ENCODE assay signal across 10 cellular contexts in the genomic region with DNA sequence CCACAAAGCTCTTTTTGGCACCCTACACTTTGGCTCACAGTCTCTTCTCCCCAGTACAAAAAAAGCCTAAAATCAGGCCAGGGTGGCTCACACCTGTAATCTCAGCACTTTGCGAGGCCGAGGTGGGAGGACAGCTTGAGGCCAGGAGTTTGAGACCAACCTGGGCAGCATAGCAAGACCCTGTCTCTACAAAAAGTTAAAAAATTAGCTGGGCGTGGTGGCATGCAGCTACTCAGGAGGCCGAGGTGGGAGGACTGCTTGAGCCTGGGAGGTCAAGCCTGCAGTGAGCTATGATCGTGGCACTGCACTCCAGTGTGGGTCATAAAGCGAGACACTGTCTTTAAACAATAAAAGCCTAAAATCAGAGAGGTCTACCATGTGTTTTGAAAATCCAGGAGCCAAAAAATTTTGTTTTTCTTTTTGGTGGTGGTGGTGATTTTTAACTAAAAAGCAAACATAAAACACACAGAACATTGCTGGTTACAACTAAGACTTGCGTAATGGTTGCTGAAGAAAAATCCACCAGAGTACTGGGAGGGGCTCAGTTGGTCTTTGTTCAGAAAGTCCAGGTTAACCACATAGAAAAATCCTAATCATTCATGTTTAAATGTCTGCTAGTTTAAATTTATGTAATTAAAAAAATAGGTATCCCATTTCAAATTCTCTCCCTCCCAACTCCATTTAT. TPM values are rescaled to one million over a fixed set of nuclear protein-coding genes. Genes with fewer than 3 reads are reported as not detected.
A peak's percentile ranks its signal among the peaks of the same experiment; 100 is the strongest.
DNase-seq lines count a peak whose midpoint lies in the region; ATAC-seq and TF ChIP-seq lines count a peak whose summit lies in the region.
"Had no signal": no experiment of that assay in that cellular context is flagged by ENCODE, and none has a peak within 500 bp of the region (broad histone marks: within the 10 kb centered on the region; RNA-seq: fewer than 3 reads in every experiment).

No MANE protein-coding gene starts in this region.

- peak overlapping the region; percentile 85 for H3K4me2 ChIP-seq in hepatocyte
- H3K4me2 ChIP-seq in smooth muscle cell, result no peak overlapping the region

- peak overlapping the region; percentile 86 for H3K4me3 Mint-ChIP-seq in activated T-cell treated with anti-CD3 and anti-CD28 coated beads, Interleukin-2, amount 50 U/mL, for 24 hours
- peak overlapping the region; percentile 89 to 91 (median 90) for H3K4me3 Mint-ChIP-seq in T-cell

- no peaks in the 10 kb centered on the region for H3K9me2 ChIP-seq in hepatocyte (replicated peaks; ENCODE audit: insufficient read depth)

- no peak overlapping the region for H3K9ac ChIP-seq in smooth muscle cell (ENCODE audit: low read depth)

- H3K4me1 Mint-ChIP-seq in activated T-cell treated with anti-CD3 and anti-CD28 coated beads, Interleukin-2, amount 50 U/mL, for 24 hours (ENCODE audit: low read depth), result peaks cover 26% of the 10 kb centered on the region
- peaks cover 26 to 27% (median 26%) of the 10 kb centered on the region in 3 donors for H3K4me1 Mint-ChIP-seq in T-cell

- peaks cover 92% of the 10 kb centered on the region for H3K36me3 Mint-ChIP-seq in activated T-cell treated with anti-CD3 and anti-CD28 coated beads, Interleukin-2, amount 50 U/mL, for 24 hours (ENCODE audit: low read depth)
- H3K36me3 Mint-ChIP-seq in T-cell, result peaks cover 28% of the 10 kb centered on the region

- H3K27ac Mint-ChIP-seq in activated T-cell treated with anti-CD3 and anti-CD28 coated beads, Interleukin-2, amount 50 U/mL, for 24 hours, result peak overlapping the region; percentile 97
- peak overlapping the region; percentile 95 for H3K27ac Mint-ChIP-seq in T-cell

- H3K4me1 ChIP-seq in hepatocyte (ENCODE audit: insufficient read depth) (peaks cover 11% of the 10 kb centered on the region), smooth muscle cell (ENCODE audit: low read depth) (peaks cover 9% of the 10 kb centered on the region)

- H2AFZ ChIP-seq in hepatocyte (no peak overlapping the region), smooth muscle cell (ENCODE audit: low read depth) (no peak overlapping the region)

- no peak for ATAC-seq in T-cell (replicated peaks in 1 of 4)
- ATAC-seq: foreskin keratinocyte had no signal

- H3K27me3 ChIP-seq in hepatocyte (no peaks in the 10 kb centered on the region), smooth muscle cell (ENCODE audit: low read depth) (no peaks in the 10 kb centered on the region)
- H3K27me3 ChIP-seq: foreskin keratinocyte had no signal

- WGBS in hepatocyte (ENCODE audit: low lambda C conversion rate, missing lambda C conversion rate), result 93% methylated on average over 7 of the region's 7 CpGs
- 94% methylated on average over 7 of the region's 7 CpGs for WGBS in smooth muscle cell (ENCODE audit: low lambda C conversion rate)

- no peaks in the 10 kb centered on the region for H4K20me1 ChIP-seq in hepatocyte (ENCODE audit: insufficient read depth, poor library complexity, severe bottlenecking)
- H4K20me1 ChIP-seq in smooth muscle cell (ENCODE audit: low read depth), result peaks cover 6% of the 10 kb centered on the region

- no peaks in the 10 kb centered on the region for H3K27me3 Mint-ChIP-seq in activated T-cell treated with anti-CD3 and anti-CD28 coated beads, Interleukin-2, amount 50 U/mL, for 24 hours
- H3K27me3 Mint-ChIP-seq in T-cell, result no peaks in the 10 kb centered on the region

- H3K36me3 ChIP-seq in hepatocyte (replicated peaks; ENCODE audit: insufficient read depth, low read depth) (no peaks in the 10 kb centered on the region), smooth muscle cell (ENCODE audit: low read depth) (peaks cover 6% of the 10 kb centered on the region)

- peaks cover 4% of the 10 kb centered on the region for H3F3A ChIP-seq in smooth muscle cell (ENCODE audit: low read depth)

- no peak for DNase-seq in activated T-cell treated with anti-CD3 and anti-CD28 coated beads, Interleukin-2, amount 50 U/mL, for 24 hours
- DNase-seq in activated T-cell treated with anti-CD3 and anti-CD28 coated beads for 4 hours, result no peak
- DNase-seq in T-cell, result no peak
- DNase-seq in hepatocyte (ENCODE audit: low spot score), result no peak
- no peak for DNase-seq in smooth muscle cell (lab: John Stamatoyannopoulos, UW; ENCODE audit: unreplicated experiment)
- DNase-seq in activated CD8-positive, alpha-beta memory T cell treated with anti-CD3 and anti-CD28 coated beads for 24 hours, result no peak
- no peak for DNase-seq in glomerular visceral epithelial cell (ENCODE audit: extremely low spot score)
- DNase-seq in activated CD4-positive, alpha-beta T cell treated with anti-CD3 and anti-CD28 coated beads, Interleukin-2, amount 50 U/mL, for 48 hours, result no peak
- DNase-seq: foreskin keratinocyte, NCI-H774 had no signal

- H3K79me2 ChIP-seq in hepatocyte (peaks cover 38% of the 10 kb centered on the region), smooth muscle cell (ENCODE audit: low read depth) (peaks cover 5% of the 10 kb centered on the region)

- no peaks in the 10 kb centered on the region for H3K9me3 ChIP-seq in hepatocyte (ENCODE audit: low read depth)
- H3K9me3 ChIP-seq in smooth muscle cell (replicated peaks; ENCODE audit: low read depth), result no peaks in the 10 kb centered on the region

- TF ChIP-seq CTCF in hepatocyte (IDR thresholded peaks at IDR 0.05; ENCODE audit: poor library complexity) (no peak), smooth muscle cell (IDR thresholded peaks at IDR 0.05; ENCODE audit: borderline replicate concordance, insufficient read depth, poor library complexity, severe bottlenecking) (no peak)

- CTCF ChIA-PET in T-cell (lab: Charles Lee), result interaction anchor here in 1 of 2 donors (1.4 kb wide), 1 partner anchor 270 kb away, joined by 4 read pairs; a partner anchor contains a TSS

- no peak overlapping the region for H3K4me3 ChIP-seq in hepatocyte
- peak overlapping the region; percentile 81 for H3K4me3 ChIP-seq in smooth muscle cell

- POLR2A ChIA-PET in T-cell (lab: Charles Lee), result no interaction called here

- no peaks in the 10 kb centered on the region for H3K9me3 Mint-ChIP-seq in activated T-cell treated with anti-CD3 and anti-CD28 coated beads, Interleukin-2, amount 50 U/mL, for 24 hours
- H3K9me3 Mint-ChIP-seq in T-cell, result no peaks in the 10 kb centered on the region

- H3K27ac ChIP-seq in hepatocyte (peak overlapping the region; percentile 98), smooth muscle cell (ENCODE audit: low read depth) (peak overlapping the region; percentile 84)
- H3K27ac ChIP-seq: foreskin keratinocyte had no signal

RNA-seq across cellular contexts. Expression of a gene that starts 1.6 kb away (rescaled TPM):
- 100 to 1,000 TPM; 357 to 529 (median 447) TPM for total RNA-seq in T-cell
- 52.1 and 81.4 TPM in 2 replicates for total RNA-seq in hepatocyte
- polyA plus RNA-seq in hepatocyte, result 88.0 and 119 TPM in 2 replicates
- total RNA-seq in smooth muscle cell, result 53.6 and 64.5 TPM in 2 replicates
- polyA plus RNA-seq in smooth muscle cell, result 70.7 and 80.4 TPM in 2 replicates

RNA-seq across cellular contexts. Expression of a gene that starts 23.2 kb away (rescaled TPM):
- total RNA-seq in T-cell, result 10 to 100 TPM; 11.9 to 35.0 (median 15.1) TPM
- 21.1 and 27.6 TPM in 2 replicates for total RNA-seq in hepatocyte
- polyA plus RNA-seq in hepatocyte, result 25.4 and 56.5 TPM in 2 replicates
- 2.5 and 4.1 TPM in 2 replicates for total RNA-seq in smooth muscle cell
- polyA plus RNA-seq in smooth muscle cell, result 15.1 and 20.3 TPM in 2 replicates

RNA-seq across cellular contexts. Expression of a gene that starts 34.2 kb away (rescaled TPM):
- 10 to 100 TPM; 25.0 to 38.7 (median 34.2) TPM for total RNA-seq in T-cell
- 46.0 and 70.3 TPM in 2 replicates for total RNA-seq in hepatocyte
- polyA plus RNA-seq in hepatocyte, result 99.2 and 105 TPM in 2 replicates
- 39.7 and 48.9 TPM in 2 replicates for total RNA-seq in smooth muscle cell
- polyA plus RNA-seq in smooth muscle cell, result 67.1 and 72.4 TPM in 2 replicates
